11 cellular contexts compared by ENCODE assay signal in the genomic region with DNA sequence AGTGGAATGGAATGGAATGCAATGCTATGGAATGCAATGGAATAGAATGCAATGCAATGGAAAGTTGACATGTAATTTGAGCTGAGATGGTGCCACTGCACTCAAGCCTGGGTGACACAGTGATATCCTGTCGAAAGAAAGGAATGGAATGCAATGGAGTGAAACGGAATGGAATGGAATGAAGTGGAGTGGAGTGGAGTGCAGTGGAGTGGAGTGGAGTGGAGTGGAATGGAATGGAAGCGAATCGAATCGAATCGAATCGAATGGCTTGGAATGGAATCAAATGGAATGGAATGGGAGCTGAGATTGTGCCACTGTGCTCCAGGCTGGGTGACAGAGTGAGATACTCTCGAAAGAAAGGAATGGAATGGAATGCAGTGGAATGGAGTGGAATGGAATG. TPM values are rescaled to one million over a fixed set of nuclear protein-coding genes. Genes with fewer than 3 reads are reported as not detected.
"Had no signal": no experiment of that assay in that cellular context is flagged by ENCODE, and none has a peak within 500 bp of the region (broad histone marks: within the 10 kb centered on the region; RNA-seq: fewer than 3 reads in every experiment).

No MANE protein-coding gene starts in this region.

RNA-seq across cellular contexts. Expression of gene ZNF716, which starts 45.1 kb away (rescaled TPM):
- total RNA-seq: OCI-LY7, PC-3, PC-9, Peyer's patch, Right ventricle myocardium inferior, Right ventricle myocardium superior, RPMI7951, SJCRH30, SJSA1, SK-MEL-5 had no signal
- polyA plus RNA-seq: SK-N-SH had no signal
